In the genomic region with DNA sequence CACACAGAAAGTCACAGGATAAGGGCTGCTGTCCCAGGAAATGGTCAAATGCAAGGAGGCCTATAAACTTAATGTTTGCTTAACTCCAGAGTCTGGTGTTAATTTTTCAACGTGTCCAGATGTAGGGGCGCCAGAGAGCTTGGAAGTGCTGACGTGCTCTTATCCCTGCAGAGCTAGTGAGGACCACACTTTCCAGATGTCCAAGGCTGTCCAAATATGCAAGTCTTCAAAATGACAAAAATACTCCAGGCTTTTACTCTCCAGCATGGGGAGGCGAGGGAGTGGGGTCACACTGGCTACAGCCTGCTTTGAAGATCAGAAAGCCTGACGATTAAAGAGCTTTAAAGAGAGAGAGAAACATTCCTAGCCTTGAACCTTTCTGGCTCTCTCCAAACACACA, we compare ENCODE assay signal across 8 cellular contexts. TPM values are rescaled to one million over a fixed set of nuclear protein-coding genes. Genes with fewer than 3 reads are reported as not detected.
DNase-seq lines count a peak whose midpoint lies in the region; ATAC-seq, FAIRE-seq and TF ChIP-seq lines count a peak whose summit lies in the region.

No MANE protein-coding gene starts in this region.

- POLR2A ChIA-PET in GM12878 (lab: Charles Lee), result no interaction called here
- POLR2A ChIA-PET in naive thymus-derived CD4-positive, alpha-beta T cell (lab: Charles Lee), result no interaction called here

- no peaks in the 10 kb centered on the region for H3K4me1 ChIP-seq in GM12878 (ENCODE audit: control insufficient read depth, insufficient read depth, low read length)
- no peaks in the 10 kb centered on the region for H3K4me1 ChIP-seq in naive thymus-derived CD4-positive, alpha-beta T cell (ENCODE audit: control insufficient read depth in 2 of 2, insufficient read depth in 2 of 2, low read length in 2 of 2)

- SMC1A ChIA-PET in GM12878 (lab: Charles Lee; ENCODE audit: uncharacterized antibody, unreplicated experiment), result interaction anchor here (1.4 to 5.9 kb wide), 5 partner anchors 17 to 418 kb away, joined by 3 to 79 read pairs (median 10); no protein-coding TSS in a partner anchor

- RAD21 ChIA-PET in GM12878 (lab: Charles Lee; ENCODE audit: unreplicated experiment), result interaction anchor here (0.5 to 5.0 kb wide), 4 partner anchors 23 to 400 kb away, joined by 3 to 79 read pairs (median 10); a partner anchor contains a TSS

- H3K79me2 ChIP-seq in GM12878 (ENCODE audit: control insufficient read depth, insufficient read depth, low read length), result no peaks in the 10 kb centered on the region

- no peak overlapping the region for H3K9ac ChIP-seq in GM12878 (ENCODE audit: control insufficient read depth, insufficient read depth, low read length)

- H3K27me3 Mint-ChIP-seq in naive thymus-derived CD4-positive, alpha-beta T cell, result peaks cover 3 to 25% (median 10%) of the 10 kb centered on the region in 5 donors

- H3K4me3 ChIP-seq in GM12878, result no peak overlapping the region
- H3K4me3 ChIP-seq in naive thymus-derived CD4-positive, alpha-beta T cell (ENCODE audit: low read length), result no peak overlapping the region

- TF ChIP-seq CTCF in GM12878 (IDR thresholded peaks at IDR 0.05 in 2 of 3, conservative IDR thresholded peaks at IDR 0.05 in 1 of 3; ENCODE audit: control insufficient read depth in 2 of 3, extremely low read depth in 1 of 3, insufficient read depth in 1 of 3, low read depth in 3 of 3, low read length in 3 of 3), result peak in 2 of 3 experiments; percentile 16 to 22; a peak in 3 of 6 replicates

- no peaks in the 10 kb centered on the region for H3K36me3 Mint-ChIP-seq in naive thymus-derived CD4-positive, alpha-beta T cell

- no peak overlapping the region for H3K4me3 Mint-ChIP-seq in naive thymus-derived CD4-positive, alpha-beta T cell

- H3K27me3 ChIP-seq in GM12878 (replicated peaks in 1 of 2; ENCODE audit: control insufficient read depth in 2 of 2, insufficient read depth in 2 of 2, low read length in 1 of 2), result no peaks in the 10 kb centered on the region; a peak in 1 of 4 replicates
- no peaks in the 10 kb centered on the region for H3K27me3 ChIP-seq in naive thymus-derived CD4-positive, alpha-beta T cell (ENCODE audit: control insufficient read depth in 2 of 2, insufficient read depth in 2 of 2, low read length in 2 of 2)

- no peak for TF ChIP-seq EP300 in GM12878 (IDR thresholded peaks at IDR 0.05; ENCODE audit: borderline replicate concordance in 1 of 2, control insufficient read depth in 1 of 2, low read depth in 2 of 2, low read length in 2 of 2)

- no peaks in the 10 kb centered on the region for H3K9me3 ChIP-seq in GM12878 (replicated peaks; ENCODE audit: control insufficient read depth, insufficient read depth, low read length)
- H3K9me3 ChIP-seq in naive thymus-derived CD4-positive, alpha-beta T cell (ENCODE audit: control insufficient read depth in 2 of 3, low read length in 3 of 3), result no peaks in the 10 kb centered on the region

- no peak for DNase-seq in Right ventricle myocardium inferior (ENCODE audit: missing footprints)
- no peak for DNase-seq in cardiac septum (ENCODE audit: low spot score)
- DNase-seq in GM12878 (ENCODE audit: low read depth, low spot score), result no peak
- peak; percentile 87 for DNase-seq in left kidney (ENCODE audit: low read depth, low spot score)
- DNase-seq in activated naive CD4-positive, alpha-beta T cell (lab: John Stamatoyannopoulos, UW), result no peak
- DNase-seq in naive thymus-derived CD4-positive, alpha-beta T cell, result no peak
- DNase-seq in activated CD4-positive, alpha-beta T cell treated with anti-CD3 and anti-CD28 coated beads for 48 hours, result no peak

- intact Hi-C loops in Right ventricle myocardium inferior (cut with DNase I) (loop anchor here (5.0 to 10.0 kb wide), 4 partner anchors 34 to 401 kb away; a partner anchor contains a TSS), cardiac septum (cut with DNase I) (loop anchor here (2.0 to 5.0 kb wide), 2 partner anchors 129 to 173 kb away; a partner anchor contains a TSS), GM12878 (cut with micrococcal nuclease; ENCODE audit: unreplicated experiment) (loop anchor here (5.0 to 10.0 kb wide), 3 partner anchors 124 to 744 kb away; a partner anchor contains a TSS)
- intact Hi-C loops in naive thymus-derived CD4-positive, alpha-beta T cell (cut with micrococcal nuclease), result loop anchor here (5.0 to 10.0 kb wide), 3 partner anchors 121 to 744 kb away; no protein-coding TSS in a partner anchor

- 15% methylated on average over 5 of the region's 5 CpGs for WGBS in GM12878 (ENCODE audit: insufficient coverage, insufficient replicate concordance, low lambda C conversion rate, missing lambda C conversion rate)

- peak; percentile 81 for ATAC-seq in Right ventricle myocardium inferior
- ATAC-seq in GM12878, result peak; percentile 20; the same call in 1 of the 3 replicates
- no peak for ATAC-seq in GM19035 (IDR thresholded peaks at IDR 0.05; ENCODE audit: unreplicated experiment)
- ATAC-seq in naive thymus-derived CD4-positive, alpha-beta T cell, result no peak

- H3K4me1 Mint-ChIP-seq in naive thymus-derived CD4-positive, alpha-beta T cell, result peaks cover 0 to 2% (median 0%) of the 10 kb centered on the region in 7 donors

- no peak for FAIRE-seq in GM12878 (lab: Jason Lieb, UNC)

- in situ Hi-C loops in GM12878 (cut with MboI), result loop anchor here (5.0 to 10.0 kb wide), 3 partner anchors 274 to 741 kb away; no protein-coding TSS in a partner anchor

- H2AFZ ChIP-seq in GM12878 (ENCODE audit: control insufficient read depth, low read depth, low read length), result no peak overlapping the region

- H3K27ac ChIP-seq in GM12878 (ENCODE audit: control insufficient read depth, insufficient read depth), result no peak overlapping the region
- H3K27ac ChIP-seq in naive thymus-derived CD4-positive, alpha-beta T cell (ENCODE audit: low read depth, low read length), result no peak overlapping the region

- peak; percentile 29; the same call in 1 of the 2 replicates for TF ChIP-seq RAD21 in GM12878 (IDR thresholded peaks at IDR 0.05; ENCODE audit: insufficient read depth, low read depth, low read length)

- H3K9me3 Mint-ChIP-seq in naive thymus-derived CD4-positive, alpha-beta T cell, result no peaks in the 10 kb centered on the region

- no peaks in the 10 kb centered on the region for H4K20me1 ChIP-seq in GM12878 (ENCODE audit: control insufficient read depth, insufficient read depth)

- no peak overlapping the region for H3K4me2 ChIP-seq in GM12878 (ENCODE audit: control insufficient read depth, insufficient read depth)

- H3K36me3 ChIP-seq in GM12878 (ENCODE audit: control insufficient read depth in 2 of 2, insufficient read depth in 2 of 2, low read length in 1 of 2), result no peaks in the 10 kb centered on the region
- no peaks in the 10 kb centered on the region for H3K36me3 ChIP-seq in naive thymus-derived CD4-positive, alpha-beta T cell (ENCODE audit: control insufficient read depth in 2 of 3, insufficient read depth in 3 of 3, low read length in 3 of 3)

- TF ChIP-seq POLR2A in GM12878 (IDR thresholded peaks at IDR 0.05; ENCODE audit: low read depth, low read length), result no peak

- no peak overlapping the region for H3K27ac Mint-ChIP-seq in naive thymus-derived CD4-positive, alpha-beta T cell

- no TSS peak for BruUV-seq in GM12878 (replicated peaks; lab: Mats Ljungman, UMichigan)

- CTCF ChIA-PET in GM12878 (lab: Yijun Ruan, JAX), result interaction anchor here (0.8 to 9.4 kb wide), 15 partner anchors 8 to 925 kb away, joined by 3 to 173 read pairs (median 4); no protein-coding TSS in a partner anchor
- CTCF ChIA-PET in naive thymus-derived CD4-positive, alpha-beta T cell (lab: Charles Lee), result interaction anchor here (0.6 kb wide), 1 partner anchor 30 kb away, joined by 3 read pairs; no protein-coding TSS in a partner anchor

TF ChIP-seq in GM12878, 131 proteins besides CTCF, POLR2A, EP300 and RAD21:
- no peak for TF ChIP-seq CHD4 (IDR thresholded peaks at IDR 0.05)
- TF ChIP-seq, protein P1, sequence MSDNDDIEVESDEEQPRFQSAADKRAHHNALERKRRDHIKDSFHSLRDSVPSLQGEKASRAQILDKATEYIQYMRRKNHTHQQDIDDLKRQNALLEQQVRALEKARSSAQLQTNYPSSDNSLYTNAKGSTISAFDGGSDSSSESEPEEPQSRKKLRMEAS (IDR thresholded peaks at IDR 0.05; ENCODE audit: low read depth, low read length), result no peak
- TF ChIP-seq BACH1 (IDR thresholded peaks at IDR 0.05; ENCODE audit: borderline replicate concordance), result no peak
TF ChIP-seq in GM12878: peak in this region for 0.

RNA-seq across cellular contexts. Expression of a gene that starts 57.6 kb away (rescaled TPM):
- total RNA-seq in Right ventricle myocardium inferior (0.11 TPM), cardiac septum (0.19 TPM), GM12878 (2014; rRNA removed) (0.06 TPM in 1 of 2 replicates, not detected in the other), GM12878 (2014; rRNA removed; fragmentation: Illumina TruSeq; extraction: Trizol) (not detected in 2 replicates), GM12878 (2021) (0.24 and 0.28 TPM in 2 replicates)
- total RNA-seq in GM12878 (2013; cell fraction: nucleolus; rRNA removed), result not detected in 2 replicates
- not detected for polyA plus RNA-seq in GM12878 (2011; ENCODE audit: low read depth)
- polyA plus RNA-seq in GM12878 (2011; rRNA removed) (0.03 and 0.09 TPM in 2 replicates), GM12878 (2014; fragmentation: Illumina TruSeq; extraction: Trizol) (0.03 TPM in 1 of 2 replicates, not detected in the other), GM12878 (2014; fragmentation: Nextera tagmentation; extraction: Ambion mirVana) (not detected), GM12878 (2014; rRNA removed) (0.17 TPM in 1 of 2 replicates, not detected in the other), GM12878 (2016; fragmentation: Nextera tagmentation; extraction: Ambion mirVana) (under 1 TPM; 0.11 to 0.16 TPM)
- polyA plus RNA-seq in GM12878 (2011; cell fraction: cytosol; rRNA removed), result 0.05 and 0.09 TPM in 2 replicates
- 0.10 and 0.37 TPM in 2 replicates for polyA plus RNA-seq in GM12878 (2011; cell fraction: nucleus; rRNA removed)
- 0.03 and 0.06 TPM in 2 replicates for polyA plus RNA-seq in GM12878 (2012)
- 0.21 TPM in 1 of 2 replicates, not detected in the other for polyA minus RNA-seq in GM12878 (2011; rRNA and poly(A)+ RNA removed)
- not detected in 2 replicates for polyA minus RNA-seq in GM12878 (2011; cell fraction: cytosol; rRNA and poly(A)+ RNA removed)
- polyA minus RNA-seq in GM12878 (2011; cell fraction: nucleus; rRNA and poly(A)+ RNA removed), result not detected in 2 replicates
- total RNA-seq in naive thymus-derived CD4-positive, alpha-beta T cell, result not detected
- not detected for polyA plus RNA-seq in naive thymus-derived CD4-positive, alpha-beta T cell

Comparison
In these comparisons a context has a peak if more than half of its experiments do, and no peak if none do; other contexts are left out.
1. ATAC-seq: peak in Right ventricle myocardium inferior (single experiment) and GM12878 (single experiment); none in GM19035 (single experiment) and naive thymus-derived CD4-positive, alpha-beta T cell (single experiment).